Comparison of ENCODE assay signal across 8 cellular contexts in genomic region chr2:147530033-147530432, GRCh38.
"Had no signal": no experiment of that assay in that cellular context is flagged by ENCODE, and none has a peak within 500 bp of the region (broad histone marks: within the 10 kb centered on the region; RNA-seq: fewer than 3 reads in every experiment).

No MANE protein-coding gene starts in this region.

- H3K4me1 ChIP-seq: HAP-1 had no signal

- DNase-seq: GM23248, GOT3, H7, HFFc6 had no signal

- FAIRE-seq: HepG2 had no signal

- H3K4me3 ChIP-seq: GM23248, HAP-1 had no signal

- H3K9ac ChIP-seq: GM23248 had no signal

- H3K27ac ChIP-seq: GM23248, HL-60 had no signal

- ATAC-seq: HCT116, HepG2 had no signal

- H3K36me3 ChIP-seq: HAP-1 had no signal

- H3K9me3 ChIP-seq: HAP-1 had no signal
